ENCODE assay signal across 14 cellular contexts in the genomic region with DNA sequence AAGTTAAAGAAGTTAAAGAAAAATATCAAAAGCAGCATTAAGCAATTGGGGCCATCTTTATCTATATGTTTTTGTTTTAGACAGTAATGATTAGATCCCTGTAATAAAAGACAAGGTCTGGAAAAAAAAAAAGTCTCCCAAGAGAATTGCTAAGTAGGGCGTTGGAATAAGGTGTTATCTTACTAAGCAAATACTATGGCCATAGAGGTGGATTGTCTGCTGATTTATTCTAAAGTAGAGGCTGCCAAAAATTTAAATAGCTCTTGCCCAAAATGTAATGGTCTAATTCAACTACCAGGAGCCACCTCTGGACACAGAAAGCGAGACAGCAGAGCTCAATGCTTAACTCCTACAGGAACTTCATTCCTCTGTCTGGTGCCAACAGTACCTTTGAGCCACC.
DNase-seq lines count a peak whose midpoint lies in the region; ATAC-seq and TF ChIP-seq lines count a peak whose summit lies in the region.
"Had no signal": no experiment of that assay in that cellular context is flagged by ENCODE, and none has a peak within 500 bp of the region (broad histone marks: within the 10 kb centered on the region; RNA-seq: fewer than 3 reads in every experiment).

No MANE protein-coding gene starts in this region.

- no peak overlapping the region for H3K4me3 ChIP-seq in PC-3 (ENCODE audit: low read length)
- H3K4me3 ChIP-seq: BLaER1, PC-9, SJCRH30 had no signal

- H3K27ac ChIP-seq in PC-3 (ENCODE audit: low read length) = no peak overlapping the region
- H3K27ac ChIP-seq: BLaER1, KMS-11, PC-9, SJCRH30 had no signal

- no peaks in the 10 kb centered on the region for H4K20me1 ChIP-seq in PC-3 (ENCODE audit: low read length)
- H4K20me1 ChIP-seq: BLaER1 had no signal

- no peaks in the 10 kb centered on the region for H3F3A ChIP-seq in PC-3 (ENCODE audit: low read length, unreplicated experiment)

- no peak overlapping the region for H3K9ac ChIP-seq in PC-3 (ENCODE audit: low read length)
- H3K9ac ChIP-seq: BLaER1, KMS-11 had no signal

- CTCF ChIA-PET in PC-3 (lab: Charles Lee) = interaction anchor here (0.6 to 0.7 kb wide), 4 partner anchors 8 to 733 kb away, joined by 3 to 4 read pairs (median 3); no protein-coding TSS in a partner anchor

- intact Hi-C loops in PC-3 (cut with micrococcal nuclease) = loop anchor here (5.0 to 10.0 kb wide), 2 partner anchors 86 to 549 kb away; no protein-coding TSS in a partner anchor

- TF ChIP-seq CTCF in PC-3 (conservative IDR thresholded peaks at IDR 0.05; ENCODE audit: low read depth, low read length) = no peak

- H3K36me3 ChIP-seq in PC-3 (ENCODE audit: low read depth, low read length) = no peaks in the 10 kb centered on the region; the same call in 1 of the 2 replicates
- H3K36me3 ChIP-seq: SJCRH30 had no signal

- no peaks in the 10 kb centered on the region for H3K27me3 ChIP-seq in PC-3 (ENCODE audit: low read length)
- H3K27me3 ChIP-seq: BLaER1, SJCRH30 had no signal

- no peak overlapping the region for H3K4me2 ChIP-seq in PC-3 (ENCODE audit: low read length)
- H3K4me2 ChIP-seq: BLaER1, KMS-11, PC-9 had no signal

- H2AFZ ChIP-seq in PC-3 (ENCODE audit: low read length) = no peak overlapping the region
- H2AFZ ChIP-seq: PC-9 had no signal

- H3K79me2 ChIP-seq in PC-3 (ENCODE audit: low read length) = no peaks in the 10 kb centered on the region

- no peaks in the 10 kb centered on the region for H3K9me3 ChIP-seq in PC-3 (ENCODE audit: low read length)
- H3K9me3 ChIP-seq: BLaER1, SJCRH30 had no signal

- POLR2A ChIA-PET in PC-3 (lab: Charles Lee; ENCODE audit: unreplicated experiment) = interaction anchor here (0.7 kb wide), 2 partner anchors 39 to 792 kb away, joined by 3 to 14 read pairs; no protein-coding TSS in a partner anchor

- H3K4me1 ChIP-seq in PC-3 (ENCODE audit: insufficient read depth, low read length) = no peaks in the 10 kb centered on the region
- H3K4me1 ChIP-seq: BLaER1, SJCRH30 had no signal

- no peaks in the 10 kb centered on the region for H3K9me2 ChIP-seq in PC-3 (replicated peaks; ENCODE audit: low read length)

- ATAC-seq in PC-3 = peak; percentile 67
- ATAC-seq: CD8-positive, alpha-beta T cell had no signal

- BruUV-seq in PC-3 (replicated peaks; lab: Mats Ljungman, UMichigan) = no TSS peak

- peak in 2 of 3 experiments; percentile 14 to 53 for DNase-seq in NCI-H1417 (lab: John Stamatoyannopoulos, UW)
- no peak for DNase-seq in NCI-H1417 treated with DMSO at 0.1 percent for 48 hours (lab: John Stamatoyannopoulos, UW)
- DNase-seq in NCI-H1092 (lab: John Stamatoyannopoulos, UW) = peak; percentile 67
- peak; percentile 39 for DNase-seq in NCI-H2171 (lab: John Stamatoyannopoulos, UW)
- DNase-seq in PC-3 = peak; percentile 4
- DNase-seq in middle frontal gyrus (ENCODE audit: extremely low spot score, low spot score) = no peak
- DNase-seq in retina = no peak
- DNase-seq: CD8-positive, alpha-beta T cell; NCI-H2107; NCI-H524; PC-9; SJCRH30 had no signal

Comparison
In these comparisons a context has a peak if more than half of its experiments do, and no peak if none do; other contexts are left out.
1. DNase-seq: peak in NCI-H1417 (2 of 3), NCI-H1092 (single experiment), NCI-H2171 (single experiment) and PC-3 (single experiment); none in NCI-H1417 treated with DMSO at 0.1 percent for 48 hours (single experiment), middle frontal gyrus (single experiment) and retina (single experiment).